ENCODE assay signal across 1 cellular context in the genomic region with DNA sequence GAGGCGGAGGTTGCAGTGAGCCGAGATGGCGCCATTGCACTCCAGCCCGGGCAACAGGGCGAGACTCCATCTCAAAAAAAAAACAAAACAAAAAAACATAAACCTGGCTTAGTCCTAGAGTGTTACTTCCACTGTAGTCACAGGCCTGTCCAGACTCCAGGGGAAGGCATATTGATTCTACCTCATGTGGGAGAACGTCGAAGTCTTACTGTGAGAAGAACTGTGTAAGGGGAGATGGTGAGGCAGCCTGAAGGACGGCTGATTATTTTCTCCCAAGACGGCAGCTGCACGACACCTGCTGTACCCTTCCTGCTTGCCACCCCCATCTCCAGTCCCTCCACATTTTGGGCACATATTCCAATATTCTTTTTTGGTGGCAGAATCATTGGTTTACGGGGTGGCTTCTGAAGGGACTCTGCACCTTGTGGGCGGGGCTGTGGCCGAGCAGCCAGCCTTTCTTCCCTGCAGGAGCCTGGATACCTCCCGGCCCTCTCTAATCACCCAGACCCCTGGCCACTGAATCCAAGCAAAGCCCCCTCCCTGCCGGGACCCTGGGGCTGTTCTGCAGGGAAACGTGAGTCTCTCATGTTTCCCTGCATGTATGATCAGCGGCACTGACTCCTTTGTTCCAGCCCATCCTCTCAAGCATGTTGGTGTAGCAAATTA.
TF ChIP-seq lines count a peak whose summit lies in the region.

No MANE protein-coding gene starts in this region.

TF ChIP-seq in K562, 482 proteins besides CTCF, POLR2A, EP300 and RAD21:
- TF ChIP-seq FOXM1 (IDR thresholded peaks at IDR 0.05; ENCODE audit: low read depth) (no peak), FOXM1 (CRISPR knock-in tag; IDR thresholded peaks at IDR 0.05; ENCODE audit: low read depth) (no peak), L3MBTL2 (IDR thresholded peaks at IDR 0.05) (0 out of 2 replicates have a peak, but pooled peaks have one; percentile 12)
